1 cellular context compared by ENCODE assay signal in the genomic region with DNA sequence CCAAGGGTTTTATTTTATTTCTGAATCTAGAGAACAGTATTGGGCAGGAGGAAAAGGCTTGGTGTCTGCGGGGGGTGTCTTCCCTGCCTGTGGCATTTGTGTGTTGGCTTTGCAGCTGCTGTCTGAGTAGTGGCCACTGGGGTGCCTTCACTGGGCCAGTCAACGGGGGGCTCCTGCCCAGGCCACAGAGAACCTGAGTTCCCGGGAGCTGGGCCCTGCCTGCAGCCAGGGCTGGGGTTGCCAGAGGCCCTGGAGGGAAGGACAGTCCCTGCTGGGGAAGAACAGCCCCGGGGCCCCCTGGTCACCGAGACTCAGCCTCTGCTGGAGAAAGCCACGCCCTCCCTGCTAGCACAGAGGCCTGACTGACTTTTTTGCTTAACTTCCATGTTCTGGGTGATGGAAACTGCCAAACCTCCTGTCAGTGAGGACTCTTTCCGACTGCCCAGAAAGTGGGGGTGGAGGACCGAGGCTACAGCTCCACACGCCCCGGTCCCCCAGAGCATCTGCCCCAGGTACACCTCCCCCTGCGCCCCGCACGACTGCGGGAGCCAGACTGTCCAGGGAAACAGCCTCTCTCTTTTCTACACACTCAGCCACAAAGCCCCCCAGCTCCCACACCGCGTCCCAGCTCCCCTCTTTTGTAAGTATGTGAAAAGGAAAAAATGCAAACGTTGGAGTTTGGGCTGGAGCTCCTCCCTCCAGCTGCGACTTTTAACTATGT.
A peak's percentile ranks its signal among the peaks of the same experiment; 100 is the strongest.
TF ChIP-seq lines count a peak whose summit lies in the region.

No MANE protein-coding gene starts in this region.

TF ChIP-seq in HepG2, 621 proteins besides CTCF, POLR2A, EP300 and RAD21:
- TF ChIP-seq, protein P1, sequence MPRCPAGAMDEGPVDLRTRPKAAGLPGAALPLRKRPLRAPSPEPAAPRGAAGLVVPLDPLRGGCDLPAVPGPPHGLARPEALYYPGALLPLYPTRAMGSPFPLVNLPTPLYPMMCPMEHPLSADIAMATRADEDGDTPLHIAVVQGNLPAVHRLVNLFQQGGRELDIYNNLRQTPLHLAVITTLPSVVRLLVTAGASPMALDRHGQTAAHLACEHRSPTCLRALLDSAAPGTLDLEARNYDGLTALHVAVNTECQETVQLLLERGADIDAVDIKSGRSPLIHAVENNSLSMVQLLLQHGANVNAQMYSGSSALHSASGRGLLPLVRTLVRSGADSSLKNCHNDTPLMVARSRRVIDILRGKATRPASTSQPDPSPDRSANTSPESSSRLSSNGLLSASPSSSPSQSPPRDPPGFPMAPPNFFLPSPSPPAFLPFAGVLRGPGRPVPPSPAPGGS (CRISPR knock-in tag; IDR thresholded peaks at IDR 0.05) = no peak
- TF ChIP-seq AGO2 (optimal IDR thresholded peaks at IDR 0.05; ENCODE audit: low read depth, low read length) = peak; percentile 21
